ENCODE assay signal across 1 cellular context in genomic region chr11:11363674-11364073, GRCh38.
TF ChIP-seq lines count a peak whose summit lies in the region.

No MANE protein-coding gene starts in this region.

TF ChIP-seq in GM23338, 12 proteins besides CTCF, POLR2A, EP300 and RAD21 (continued from another document):
- TF ChIP-seq ETS1 (IDR thresholded peaks at IDR 0.05) (no peak), ZNF114 (CRISPR knock-in tag; IDR thresholded peaks at IDR 0.05) (no peak), NANOG (IDR thresholded peaks at IDR 0.05; ENCODE audit: borderline replicate concordance) (peak; percentile 90), EZH2 (IDR thresholded peaks at IDR 0.05; ENCODE audit: low read depth, unreplicated experiment) (no peak), EZH2phosphoT487 (IDR thresholded peaks at IDR 0.05; ENCODE audit: unreplicated experiment) (no peak), CREB1 (CRISPR knock-in tag; IDR thresholded peaks at IDR 0.05; ENCODE audit: low read depth) (no peak)
- TF ChIP-seq, protein P1, sequence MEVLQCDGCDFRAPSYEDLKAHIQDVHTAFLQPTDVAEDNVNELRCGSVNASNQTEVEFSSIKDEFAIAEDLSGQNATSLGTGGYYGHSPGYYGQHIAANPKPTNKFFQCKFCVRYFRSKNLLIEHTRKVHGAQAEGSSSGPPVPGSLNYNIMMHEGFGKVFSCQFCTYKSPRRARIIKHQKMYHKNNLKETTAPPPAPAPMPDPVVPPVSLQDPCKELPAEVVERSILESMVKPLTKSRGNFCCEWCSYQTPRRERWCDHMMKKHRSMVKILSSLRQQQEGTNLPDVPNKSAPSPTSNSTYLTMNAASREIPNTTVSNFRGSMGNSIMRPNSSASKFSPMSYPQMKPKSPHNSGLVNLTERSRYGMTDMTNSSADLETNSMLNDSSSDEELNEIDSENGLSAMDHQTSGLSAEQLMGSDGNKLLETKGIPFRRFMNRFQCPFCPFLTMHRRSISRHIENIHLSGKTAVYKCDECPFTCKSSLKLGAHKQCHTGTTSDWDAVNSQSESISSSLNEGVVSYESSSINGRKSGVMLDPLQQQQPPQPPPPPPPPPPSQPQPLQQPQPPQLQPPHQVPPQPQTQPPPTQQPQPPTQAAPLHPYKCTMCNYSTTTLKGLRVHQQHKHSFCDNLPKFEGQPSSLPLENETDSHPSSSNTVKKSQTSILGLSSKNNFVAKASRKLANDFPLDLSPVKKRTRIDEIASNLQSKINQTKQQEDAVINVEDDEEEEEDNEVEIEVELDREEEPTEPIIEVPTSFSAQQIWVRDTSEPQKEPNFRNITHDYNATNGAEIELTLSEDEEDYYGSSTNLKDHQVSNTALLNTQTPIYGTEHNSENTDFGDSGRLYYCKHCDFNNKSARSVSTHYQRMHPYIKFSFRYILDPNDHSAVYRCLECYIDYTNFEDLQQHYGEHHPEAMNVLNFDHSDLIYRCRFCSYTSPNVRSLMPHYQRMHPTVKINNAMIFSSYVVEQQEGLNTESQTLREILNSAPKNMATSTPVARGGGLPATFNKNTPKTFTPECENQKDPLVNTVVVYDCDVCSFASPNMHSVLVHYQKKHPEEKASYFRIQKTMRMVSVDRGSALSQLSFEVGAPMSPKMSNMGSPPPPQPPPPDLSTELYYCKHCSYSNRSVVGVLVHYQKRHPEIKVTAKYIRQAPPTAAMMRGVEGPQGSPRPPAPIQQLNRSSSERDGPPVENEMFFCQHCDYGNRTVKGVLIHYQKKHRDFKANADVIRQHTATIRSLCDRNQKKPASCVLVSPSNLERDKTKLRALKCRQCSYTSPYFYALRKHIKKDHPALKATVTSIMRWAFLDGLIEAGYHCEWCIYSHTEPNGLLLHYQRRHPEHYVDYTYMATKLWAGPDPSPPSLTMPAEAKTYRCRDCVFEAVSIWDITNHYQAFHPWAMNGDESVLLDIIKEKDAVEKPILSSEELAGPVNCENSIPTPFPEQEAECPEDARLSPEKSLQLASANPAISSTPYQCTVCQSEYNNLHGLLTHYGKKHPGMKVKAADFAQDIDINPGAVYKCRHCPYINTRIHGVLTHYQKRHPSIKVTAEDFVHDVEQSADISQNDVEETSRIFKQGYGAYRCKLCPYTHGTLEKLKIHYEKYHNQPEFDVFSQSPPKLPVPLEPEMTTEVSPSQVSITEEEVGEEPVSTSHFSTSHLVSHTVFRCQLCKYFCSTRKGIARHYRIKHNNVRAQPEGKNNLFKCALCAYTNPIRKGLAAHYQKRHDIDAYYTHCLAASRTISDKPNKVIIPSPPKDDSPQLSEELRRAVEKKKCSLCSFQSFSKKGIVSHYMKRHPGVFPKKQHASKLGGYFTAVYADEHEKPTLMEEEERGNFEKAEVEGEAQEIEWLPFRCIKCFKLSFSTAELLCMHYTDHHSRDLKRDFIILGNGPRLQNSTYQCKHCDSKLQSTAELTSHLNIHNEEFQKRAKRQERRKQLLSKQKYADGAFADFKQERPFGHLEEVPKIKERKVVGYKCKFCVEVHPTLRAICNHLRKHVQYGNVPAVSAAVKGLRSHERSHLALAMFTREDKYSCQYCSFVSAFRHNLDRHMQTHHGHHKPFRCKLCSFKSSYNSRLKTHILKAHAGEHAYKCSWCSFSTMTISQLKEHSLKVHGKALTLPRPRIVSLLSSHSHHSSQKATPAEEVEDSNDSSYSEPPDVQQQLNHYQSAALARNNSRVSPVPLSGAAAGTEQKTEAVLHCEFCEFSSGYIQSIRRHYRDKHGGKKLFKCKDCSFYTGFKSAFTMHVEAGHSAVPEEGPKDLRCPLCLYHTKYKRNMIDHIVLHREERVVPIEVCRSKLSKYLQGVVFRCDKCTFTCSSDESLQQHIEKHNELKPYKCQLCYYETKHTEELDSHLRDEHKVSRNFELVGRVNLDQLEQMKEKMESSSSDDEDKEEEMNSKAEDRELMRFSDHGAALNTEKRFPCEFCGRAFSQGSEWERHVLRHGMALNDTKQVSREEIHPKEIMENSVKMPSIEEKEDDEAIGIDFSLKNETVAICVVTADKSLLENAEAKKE (CRISPR knock-in tag; IDR thresholded peaks at IDR 0.05) = peak; percentile 74
